ENCODE assay signal across 8 cellular contexts in the genomic region with DNA sequence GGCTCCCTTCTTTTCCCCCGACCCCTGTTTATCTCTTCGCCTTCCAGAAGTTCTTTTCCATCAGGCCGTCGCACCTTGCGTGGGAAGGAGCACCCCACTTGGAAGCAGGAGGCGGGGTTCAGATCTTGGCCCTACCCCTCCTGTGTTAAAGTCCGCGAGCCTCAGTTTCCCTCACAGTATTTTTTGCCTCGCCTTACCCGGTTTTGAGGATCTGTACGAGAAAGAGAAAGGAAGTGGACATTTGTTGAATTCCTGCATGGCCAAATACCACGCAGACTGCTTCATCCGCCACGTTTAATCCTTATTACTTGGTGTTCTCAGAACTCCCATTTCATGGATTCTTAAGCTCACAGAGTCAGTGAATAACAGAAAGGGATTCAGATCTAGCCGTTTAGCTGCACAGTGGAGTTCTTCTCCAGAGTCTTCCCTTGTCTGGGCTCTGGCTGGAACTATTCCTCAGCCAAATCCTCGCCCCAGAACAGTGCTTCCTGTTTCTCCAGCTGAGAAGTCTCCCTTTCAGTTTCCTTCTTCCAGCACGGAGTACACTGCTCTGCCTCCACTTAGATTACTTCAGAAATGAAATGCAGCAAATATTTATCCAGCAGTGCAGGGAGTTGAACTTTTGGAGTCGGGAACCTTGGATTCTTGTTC. TPM values are rescaled to one million over a fixed set of nuclear protein-coding genes. Genes with fewer than 3 reads are reported as not detected.
DNase-seq lines count a peak whose midpoint lies in the region; ATAC-seq and TF ChIP-seq lines count a peak whose summit lies in the region.

No MANE protein-coding gene starts in this region.

- peak overlapping the region; percentile 69 for H3K4me3 ChIP-seq in HUES6 (ENCODE audit: low read depth, low read length)
- peak overlapping the region; percentile 71 to 75 for H3K4me3 ChIP-seq in ascending aorta
- H3K4me3 ChIP-seq in iPS-18a (ENCODE audit: low read length) = peak overlapping the region; percentile 76
- peak overlapping the region; percentile 53 to 85 (median 69) for H3K4me3 ChIP-seq in skin epidermis

- H3K27ac ChIP-seq in C4-2B (peak overlapping the region; percentile 75), HUES6 (ENCODE audit: low read depth, low read length) (no peak overlapping the region), ascending aorta (peak overlapping the region; percentile 85 to 94), iPS-18a (ENCODE audit: low read length) (no peak overlapping the region), skin epidermis (peak overlapping the region; percentile 82 to 96 (median 94))

- ATAC-seq in HG03354 (IDR thresholded peaks at IDR 0.05; ENCODE audit: poor library complexity, severe bottlenecking, unreplicated experiment) (no peak), HG02588 (IDR thresholded peaks at IDR 0.05; ENCODE audit: unreplicated experiment) (no peak)

- H3K27me3 ChIP-seq in HUES6 (ENCODE audit: control insufficient read depth, insufficient read depth, low read length) (no peaks in the 10 kb centered on the region), ascending aorta (no peaks in the 10 kb centered on the region), iPS-18a (ENCODE audit: control insufficient read depth, insufficient read depth, low read length) (no peaks in the 10 kb centered on the region)

- peak overlapping the region; percentile 53 for H3K9ac ChIP-seq in HUES6 (ENCODE audit: low read length)
- peak overlapping the region; percentile 24 for H3K9ac ChIP-seq in iPS-18a (ENCODE audit: low read length)

- no peak for DNase-seq in ascending aorta (ENCODE audit: low spot score in 2 of 2)
- no peak for DNase-seq in COLO829 (ENCODE audit: low spot score)

- H3K4me1 ChIP-seq in HUES6 (ENCODE audit: control insufficient read depth, insufficient read depth, low read length) = peaks cover 9% of the 10 kb centered on the region; the same call in 1 of the 2 replicates
- H3K4me1 ChIP-seq in ascending aorta = peaks cover 0 to 5% of the 10 kb centered on the region in 2 donors
- H3K4me1 ChIP-seq in iPS-18a (ENCODE audit: control insufficient read depth, low read depth, low read length) = no peaks in the 10 kb centered on the region

- H3K9me3 ChIP-seq in HUES6 (ENCODE audit: control insufficient read depth, insufficient read depth, low read depth, low read length) (no peaks in the 10 kb centered on the region), ascending aorta (no peaks in the 10 kb centered on the region), iPS-18a (ENCODE audit: control insufficient read depth, low read depth, low read length) (no peaks in the 10 kb centered on the region)

- intact Hi-C loops in ascending aorta (cut with DNase I) = loop anchor here (2.0 kb wide), 1 partner anchor 34 kb away; a partner anchor contains a TSS

- no peak for TF ChIP-seq CTCF in C4-2B (conservative IDR thresholded peaks at IDR 0.05)
- TF ChIP-seq CTCF in ascending aorta (IDR thresholded peaks at IDR 0.05) = no peak

- H3K36me3 ChIP-seq in HUES6 (ENCODE audit: control insufficient read depth, insufficient read depth, low read length) (no peaks in the 10 kb centered on the region; the same call in 1 of the 2 replicates), ascending aorta (peaks cover 0 to 4% of the 10 kb centered on the region in 2 donors), iPS-18a (ENCODE audit: control insufficient read depth, low read depth, low read length) (no peaks in the 10 kb centered on the region)

RNA-seq across cellular contexts. Expression of a gene that starts 0.6 kb away (rescaled TPM):
- total RNA-seq in ascending aorta = 49.2 TPM

RNA-seq across cellular contexts. Expression of a gene that starts 11.2 kb away (rescaled TPM):
- total RNA-seq in ascending aorta = 101 TPM

RNA-seq across cellular contexts. Expression of a gene that starts 32.9 kb away (rescaled TPM):
- total RNA-seq in ascending aorta = 2.0 TPM

RNA-seq across cellular contexts. Expression of a gene that starts 33.6 kb away (rescaled TPM):
- total RNA-seq in ascending aorta = 44.1 TPM

RNA-seq across cellular contexts. Expression of a gene that starts 36.4 kb away (rescaled TPM):
- total RNA-seq in ascending aorta = 302 TPM

Comparison
In these comparisons a context has a peak if more than half of its experiments do, and no peak if none do; other contexts are left out.
1. H3K27ac ChIP-seq: peak in C4-2B (single experiment), ascending aorta (2 of 2) and skin epidermis (21 of 21); none in HUES6 (single experiment) and iPS-18a (single experiment).
2. Peak in every context shown above with its lines, with median percentiles within 50 percentile points of each other: H3K4me3 ChIP-seq.